In genomic region chr20:10511166-10511506, GRCh38 we compare ENCODE assay signal across 8 cellular contexts.
DNase-seq lines count a peak whose midpoint lies in the region; ATAC-seq, FAIRE-seq and TF ChIP-seq lines count a peak whose summit lies in the region.

No MANE protein-coding gene starts in this region.

- no peaks in the 10 kb centered on the region for H3K9me3 Mint-ChIP-seq in central memory CD8-positive, alpha-beta T cell

- 87 to 92% methylated on average over 3 of the region's 3 CpGs for WGBS in pancreas, 2 donors

- DNase-seq in central memory CD8-positive, alpha-beta T cell (ENCODE audit: low spot score in 2 of 2), result no peak
- DNase-seq in pancreas (no peak), MV-4-11 (lab: John Stamatoyannopoulos, UW) (no peak)

- H3K4me3 ChIP-seq in pancreas, result no peak overlapping the region

- peak overlapping the region; percentile 64 for H3K4me3 Mint-ChIP-seq in central memory CD8-positive, alpha-beta T cell

- peak overlapping the region; percentile 80 for H3K27ac Mint-ChIP-seq in central memory CD8-positive, alpha-beta T cell (ENCODE audit: low read depth)

- peak overlapping the region in 1 of 4 donors; percentile 26 for H3K27ac ChIP-seq in pancreas

- no peak for FAIRE-seq in pancreas (lab: Jason Lieb, UNC)

- H3K4me1 ChIP-seq in pancreas, result peaks cover 3 to 20% (median 7%) of the 10 kb centered on the region in 3 donors

- ATAC-seq in GM19043 (IDR thresholded peaks at IDR 0.05; ENCODE audit: low read depth, unreplicated experiment) (peak; percentile 2), HG03571 (IDR thresholded peaks at IDR 0.05; ENCODE audit: unreplicated experiment) (peak; percentile 5), pancreas (peak; percentile 9 to 26 (median 15)), HG03460 (IDR thresholded peaks at IDR 0.05; ENCODE audit: unreplicated experiment) (no peak), HG02623 (IDR thresholded peaks at IDR 0.05; ENCODE audit: unreplicated experiment) (no peak), GM21423 (IDR thresholded peaks at IDR 0.05; ENCODE audit: unreplicated experiment) (no peak)
- peak; percentile 8 for ATAC-seq in central memory CD8-positive, alpha-beta T cell (replicated peaks; ENCODE audit: extremely low read depth, poor library complexity, severe bottlenecking)

- no peaks in the 10 kb centered on the region for H3K27me3 ChIP-seq in pancreas

- TF ChIP-seq CTCF in pancreas (IDR thresholded peaks at IDR 0.05), result no peak

- no peaks in the 10 kb centered on the region for H3K27me3 Mint-ChIP-seq in central memory CD8-positive, alpha-beta T cell

- intact Hi-C loops in pancreas (cut with DNase I), result no loop called here

- H3K36me3 Mint-ChIP-seq in central memory CD8-positive, alpha-beta T cell (ENCODE audit: insufficient read depth), result peaks cover 4% of the 10 kb centered on the region

- H3K36me3 ChIP-seq in pancreas, result no peaks in the 10 kb centered on the region

- peaks cover 36% of the 10 kb centered on the region for H3K4me1 Mint-ChIP-seq in central memory CD8-positive, alpha-beta T cell

- no peaks in the 10 kb centered on the region for H3K9me3 ChIP-seq in pancreas

Comparison
In these comparisons a context has a peak if more than half of its experiments do, and no peak if none do; other contexts are left out.
1. ATAC-seq: peak in GM19043 (single experiment), HG03571 (single experiment), central memory CD8-positive, alpha-beta T cell (single experiment) and pancreas (4 of 4); none in HG03460 (single experiment), HG02623 (single experiment) and GM21423 (single experiment).